2 cellular contexts compared by ENCODE assay signal in genomic region chr4:6728320-6729029, GRCh38.
A peak's percentile ranks its signal among the peaks of the same experiment; 100 is the strongest.
TF ChIP-seq lines count a peak whose summit lies in the region.

No MANE protein-coding gene starts in this region.

TF ChIP-seq in GM23338, 12 proteins besides CTCF, POLR2A, EP300 and RAD21:
- TF ChIP-seq NANOG (IDR thresholded peaks at IDR 0.05; ENCODE audit: borderline replicate concordance) (no peak), ETS1 (IDR thresholded peaks at IDR 0.05) (no peak), ZNF331 (CRISPR knock-in tag; IDR thresholded peaks at IDR 0.05; ENCODE audit: low read depth) (no peak), ZNF462 (CRISPR knock-in tag; IDR thresholded peaks at IDR 0.05) (no peak), STAT1 (IDR thresholded peaks at IDR 0.05; ENCODE audit: unreplicated experiment) (no peak), REST (IDR thresholded peaks at IDR 0.05; ENCODE audit: unreplicated experiment) (no peak), ZNF114 (CRISPR knock-in tag; IDR thresholded peaks at IDR 0.05) (no peak), CREB1 (CRISPR knock-in tag; IDR thresholded peaks at IDR 0.05; ENCODE audit: low read depth) (no peak), JUNB (IDR thresholded peaks at IDR 0.05; ENCODE audit: unreplicated experiment) (no peak), EZH2 (IDR thresholded peaks at IDR 0.05; ENCODE audit: low read depth, unreplicated experiment) (no peak)
TF ChIP-seq in GM23338: peak in this region for 0.

TF ChIP-seq in HepG2, 621 proteins besides CTCF, POLR2A, EP300 and RAD21:
- TF ChIP-seq RNF219 (CRISPR knock-in tag; IDR thresholded peaks at IDR 0.05) (no peak), ZBTB38 (CRISPR knock-in tag; IDR thresholded peaks at IDR 0.05) (0 out of 2 replicates have a peak, but pooled peaks have one; percentile 32), CHCHD3 (CRISPR knock-in tag; IDR thresholded peaks at IDR 0.05) (no peak), IKZF5 (CRISPR knock-in tag; IDR thresholded peaks at IDR 0.05) (no peak), HNRNPL (IDR thresholded peaks at IDR 0.05; ENCODE audit: low read depth, low read length) (no peak), PAX8 (CRISPR knock-in tag; IDR thresholded peaks at IDR 0.05; ENCODE audit: borderline replicate concordance) (no peak), ZSCAN21 (CRISPR knock-in tag; IDR thresholded peaks at IDR 0.05; ENCODE audit: borderline replicate concordance) (no peak), ZBTB33 (CRISPR knock-in tag; IDR thresholded peaks at IDR 0.05) (peak; percentile 74), ELF1 (CRISPR knock-in tag; IDR thresholded peaks at IDR 0.05) (no peak), MXD1 (CRISPR knock-in tag; IDR thresholded peaks at IDR 0.05) (no peak), RFX5 (IDR thresholded peaks at IDR 0.05; ENCODE audit: low read depth, low read length) (no peak), NCOA5 (CRISPR knock-in tag; IDR thresholded peaks at IDR 0.05) (no peak), ERF (CRISPR knock-in tag; IDR thresholded peaks at IDR 0.05) (no peak)
